Comparison of ENCODE assay signal across 8 cellular contexts in genomic region chr17:8991514-8992285, GRCh38. TPM values are rescaled to one million over a fixed set of nuclear protein-coding genes. Genes with fewer than 3 reads are reported as not detected.
A peak's percentile ranks its signal among the peaks of the same experiment; 100 is the strongest.
DNase-seq lines count a peak whose midpoint lies in the region; ATAC-seq, FAIRE-seq and TF ChIP-seq lines count a peak whose summit lies in the region.

No MANE protein-coding gene starts in this region.

- FAIRE-seq in urothelium cell line (lab: Jason Lieb, UNC) = no peak

- H3K27ac Mint-ChIP-seq in progenitor cell of endocrine pancreas = no peak overlapping the region

- peaks cover 27% of the 10 kb centered on the region for H3K27me3 Mint-ChIP-seq in progenitor cell of endocrine pancreas

- peaks cover 6% of the 10 kb centered on the region for H3K9me3 Mint-ChIP-seq in progenitor cell of endocrine pancreas (ENCODE audit: low read depth)

- peaks cover 6% of the 10 kb centered on the region for H3K4me1 Mint-ChIP-seq in progenitor cell of endocrine pancreas (ENCODE audit: low read depth)

- no peak for ATAC-seq in HG03432 (IDR thresholded peaks at IDR 0.05; ENCODE audit: unreplicated experiment)

- TF ChIP-seq CTCF in progenitor cell of endocrine pancreas (IDR thresholded peaks at IDR 0.05; ENCODE audit: unreplicated experiment) = peak; percentile 80

- DNase-seq in AML-193 (lab: John Stamatoyannopoulos, UW) (peak; percentile 44 to 53), H4 (ENCODE audit: low spot score) (peak; percentile 40), RPMI8226 (peak; percentile 61), germinal center (ENCODE audit: low spot score) (peak; percentile 61), progenitor cell of endocrine pancreas (ENCODE audit: low spot score, unreplicated experiment) (peak; percentile 61), urothelium cell line (ENCODE audit: low spot score) (peak; percentile 46)
- peak; percentile 43 for DNase-seq in activated T-helper 9 cell treated with anti-CD3 and anti-CD28 coated beads, Interleukin-2, amount 50 U/mL, for 16 hours (ENCODE audit: low read depth)

- H3K36me3 Mint-ChIP-seq in progenitor cell of endocrine pancreas (ENCODE audit: insufficient read depth) = no peaks in the 10 kb centered on the region

- H3K4me3 Mint-ChIP-seq in progenitor cell of endocrine pancreas (ENCODE audit: low read depth) = no peak overlapping the region

RNA-seq across cellular contexts. Expression of gene PIK3R5, which starts 26.2 kb away (rescaled TPM):
- 0.25 TPM in 1 of 2 replicates, not detected in the other for total RNA-seq in H4 (2014; rRNA removed; shearing (Covaris generic))
- 0.29 and 0.50 TPM in 2 replicates for total RNA-seq in progenitor cell of endocrine pancreas

RNA-seq across cellular contexts. Expression of gene NTN1, which starts 29.6 kb away (rescaled TPM):
- total RNA-seq in H4 (2014; rRNA removed; shearing (Covaris generic)) = 0.88 and 2.0 TPM in 2 replicates
- total RNA-seq in progenitor cell of endocrine pancreas = 3.3 and 4.4 TPM in 2 replicates
